32 cellular contexts compared by ENCODE assay signal in genomic region chr2:192082121-192082520, GRCh38.
"Had no signal": no experiment of that assay in that cellular context is flagged by ENCODE, and none has a peak within 500 bp of the region (broad histone marks: within the 10 kb centered on the region; RNA-seq: fewer than 3 reads in every experiment).

No MANE protein-coding gene starts in this region.

- H3K36me3 ChIP-seq: adrenal gland, colonic mucosa had no signal

- H3K9me3 ChIP-seq: adrenal gland, body of pancreas, colonic mucosa had no signal

- ATAC-seq: activated CD4-positive, alpha-beta T cell treated with anti-CD3 and anti-CD28 coated beads for 36 hours; activated CD8-positive, alpha-beta memory T cell treated with anti-CD3 and anti-CD28 coated beads, Interleukin-2, amount 10 ng/mL, durations not matched to agents 7 days and 5 days; activated CD8-positive, alpha-beta T cell treated with anti-CD3 and anti-CD28 coated beads, Interleukin-2, amount 10 ng/mL, durations not matched to agents 7 days and 5 days; activated naive CD8-positive, alpha-beta T cell treated with anti-CD3 and anti-CD28 coated beads, Interleukin-2, amount 50 U/mL, for 24 hours; body of pancreas; esophagus mucosa; T-helper 17 cell had no signal

- FAIRE-seq: endometrium, frontal cortex had no signal

- H3K4me3 ChIP-seq: adrenal gland, body of pancreas, colonic mucosa had no signal

- H3K4me3 Mint-ChIP-seq: activated CD4-positive, alpha-beta memory T cell treated with anti-CD3 and anti-CD28 coated beads for 36 hours; activated CD4-positive, alpha-beta T cell treated with anti-CD3 and anti-CD28 coated beads for 36 hours; activated CD4-positive, alpha-beta T cell treated with anti-CD3 and anti-CD28 coated beads, Interleukin-2, amount 10 ng/mL, durations not matched to agents 24 days and 14 days; activated CD8-positive, alpha-beta memory T cell treated with anti-CD3 and anti-CD28 coated beads, Interleukin-2, amount 10 ng/mL, durations not matched to agents 7 days and 5 days; activated CD8-positive, alpha-beta T cell treated with anti-CD3 and anti-CD28 coated beads, Interleukin-2, amount 10 ng/mL, durations not matched to agents 7 days and 5 days; activated naive CD4-positive, alpha-beta T cell treated with anti-CD3 and anti-CD28 coated beads for 36 hours; activated naive CD4-positive, alpha-beta T cell treated with anti-CD3 and anti-CD28 coated beads, Interleukin-2, amount 50 U/mL, for 24 hours; activated naive CD8-positive, alpha-beta T cell treated with anti-CD3 and anti-CD28 coated beads for 36 hours; activated naive CD8-positive, alpha-beta T cell treated with anti-CD3 and anti-CD28 coated beads, Interleukin-2, amount 50 U/mL, for 24 hours; activated T-helper 1 cell treated with anti-CD3 and anti-CD28 coated beads, Interleukin-12 subunit alpha, Interleukin-12 subunit beta, Interleukin-2, Interleukin-4 antibody, amounts not matched to agents 30 ng/mL and 10 ng/mL and 1 ng/mL, durations not matched to agents 14 hours and 24 hours and 36 hours; T-helper 17 cell; T-helper 2 cell treated with Interferon-gamma antibody and Interleukin-4, amounts not matched to agents 5 μg/mL and 100 μg/mL, for 36 hours had no signal

- H3K4me1 Mint-ChIP-seq: activated CD4-positive, alpha-beta T cell treated with anti-CD3 and anti-CD28 coated beads for 36 hours; activated CD4-positive, alpha-beta T cell treated with anti-CD3 and anti-CD28 coated beads, Interleukin-2, amount 10 ng/mL, durations not matched to agents 24 days and 14 days; activated CD8-positive, alpha-beta memory T cell treated with anti-CD3 and anti-CD28 coated beads, Interleukin-2, amount 10 ng/mL, durations not matched to agents 7 days and 5 days; activated naive CD4-positive, alpha-beta T cell treated with anti-CD3 and anti-CD28 coated beads, Interleukin-2, amount 50 U/mL, for 24 hours; activated naive CD8-positive, alpha-beta T cell treated with anti-CD3 and anti-CD28 coated beads for 36 hours; T-helper 17 cell had no signal

- DNase-seq: activated CD4-positive, alpha-beta memory T cell treated with anti-CD3 and anti-CD28 coated beads for 36 hours; activated CD4-positive, alpha-beta T cell treated with anti-CD3 and anti-CD28 coated beads for 36 hours; activated CD4-positive, alpha-beta T cell treated with anti-CD3 and anti-CD28 coated beads, Interleukin-2, amount 10 ng/mL, durations not matched to agents 24 days and 14 days; activated CD4-positive, CD25-positive, alpha-beta regulatory T cell; activated CD4-positive, CD25-positive, alpha-beta regulatory T cell treated with anti-CD3 and anti-CD28 coated beads, Interleukin-2, amount 50 U/mL, for 72 hours; activated CD8-positive, alpha-beta memory T cell treated with anti-CD3 and anti-CD28 coated beads, Interleukin-2, amount 10 ng/mL, durations not matched to agents 7 days and 5 days; activated CD8-positive, alpha-beta memory T cell treated with anti-CD3 and anti-CD28 coated beads, Interleukin-2, amount 50 U/mL, for 4 hours; activated CD8-positive, alpha-beta T cell treated with anti-CD3 and anti-CD28 coated beads, Interleukin-2, amount 10 ng/mL, durations not matched to agents 7 days and 5 days; activated effector memory CD4-positive, alpha-beta T cell treated with anti-CD3 and anti-CD28 coated beads, Interleukin-2, amount 50 U/mL, for 16 hours; activated naive CD4-positive, alpha-beta T cell treated with anti-CD3 and anti-CD28 coated beads for 36 hours; activated naive CD8-positive, alpha-beta T cell treated with anti-CD3 and anti-CD28 coated beads for 36 hours; activated naive CD8-positive, alpha-beta T cell treated with anti-CD3 and anti-CD28 coated beads, Interleukin-2, amount 50 U/mL, for 24 hours; activated T-cell treated with anti-CD3 and anti-CD28 coated beads, Interleukin-2, amount 50 U/mL, for 1 hour; activated T-cell treated with anti-CD3 and anti-CD28 coated beads, Interleukin-2, amount 50 U/mL, for 48 hours; adrenal gland; amygdala; aorta; body of pancreas; caudate nucleus; colonic mucosa; effector CD8-positive, alpha-beta T cell; foreskin fibroblast; T-helper 1 cell; T-helper 17 cell; T1000 had no signal

- H3K4me1 ChIP-seq: adrenal gland, body of pancreas, colonic mucosa had no signal

- H3K27ac ChIP-seq: adrenal gland, body of pancreas, colonic mucosa had no signal

- H3K27ac Mint-ChIP-seq: activated CD4-positive, alpha-beta memory T cell treated with anti-CD3 and anti-CD28 coated beads for 36 hours; activated CD4-positive, alpha-beta T cell treated with anti-CD3 and anti-CD28 coated beads for 36 hours; activated CD4-positive, alpha-beta T cell treated with anti-CD3 and anti-CD28 coated beads, Interleukin-2, amount 10 ng/mL, durations not matched to agents 24 days and 14 days; activated CD8-positive, alpha-beta memory T cell treated with anti-CD3 and anti-CD28 coated beads, Interleukin-2, amount 10 ng/mL, durations not matched to agents 7 days and 5 days; activated CD8-positive, alpha-beta T cell treated with anti-CD3 and anti-CD28 coated beads, Interleukin-2, amount 10 ng/mL, durations not matched to agents 7 days and 5 days; activated naive CD4-positive, alpha-beta T cell treated with anti-CD3 and anti-CD28 coated beads for 36 hours; activated naive CD4-positive, alpha-beta T cell treated with anti-CD3 and anti-CD28 coated beads, Interleukin-2, amount 50 U/mL, for 24 hours; activated naive CD8-positive, alpha-beta T cell treated with anti-CD3 and anti-CD28 coated beads for 36 hours; activated naive CD8-positive, alpha-beta T cell treated with anti-CD3 and anti-CD28 coated beads, Interleukin-2, amount 50 U/mL, for 24 hours; activated T-helper 1 cell treated with anti-CD3 and anti-CD28 coated beads, Interleukin-12 subunit alpha, Interleukin-12 subunit beta, Interleukin-2, Interleukin-4 antibody, amounts not matched to agents 30 ng/mL and 10 ng/mL and 1 ng/mL, durations not matched to agents 14 hours and 24 hours and 36 hours; activated T-helper 2 cell treated with anti-CD3 and anti-CD28 coated beads, Interferon-gamma antibody, Interleukin-2, Interleukin-4, amounts not matched to agents 10 μg/mL and 5 μg/mL and 100 μg/mL, durations not matched to agents 14 hours and 24 hours and 36 hours; T-helper 17 cell; T-helper 2 cell treated with Interferon-gamma antibody and Interleukin-4, amounts not matched to agents 5 μg/mL and 100 μg/mL, for 36 hours had no signal

- H3K27me3 Mint-ChIP-seq: activated CD4-positive, alpha-beta memory T cell treated with anti-CD3 and anti-CD28 coated beads for 36 hours; activated CD4-positive, alpha-beta T cell treated with anti-CD3 and anti-CD28 coated beads for 36 hours; activated CD8-positive, alpha-beta memory T cell treated with anti-CD3 and anti-CD28 coated beads, Interleukin-2, amount 10 ng/mL, durations not matched to agents 7 days and 5 days; activated naive CD8-positive, alpha-beta T cell treated with anti-CD3 and anti-CD28 coated beads for 36 hours had no signal

- H3K27me3 ChIP-seq: adrenal gland, body of pancreas, colonic mucosa had no signal

- H3K36me3 Mint-ChIP-seq: activated CD4-positive, alpha-beta memory T cell treated with anti-CD3 and anti-CD28 coated beads for 36 hours; activated CD8-positive, alpha-beta memory T cell treated with anti-CD3 and anti-CD28 coated beads, Interleukin-2, amount 10 ng/mL, durations not matched to agents 7 days and 5 days; activated naive CD4-positive, alpha-beta T cell treated with anti-CD3 and anti-CD28 coated beads, Interleukin-2, amount 50 U/mL, for 24 hours; activated naive CD8-positive, alpha-beta T cell treated with anti-CD3 and anti-CD28 coated beads for 36 hours had no signal

- H3K9me3 Mint-ChIP-seq: activated CD4-positive, alpha-beta memory T cell treated with anti-CD3 and anti-CD28 coated beads for 36 hours; activated CD4-positive, alpha-beta T cell treated with anti-CD3 and anti-CD28 coated beads, Interleukin-2, amount 10 ng/mL, durations not matched to agents 24 days and 14 days; activated naive CD4-positive, alpha-beta T cell treated with anti-CD3 and anti-CD28 coated beads for 36 hours; activated naive CD4-positive, alpha-beta T cell treated with anti-CD3 and anti-CD28 coated beads, Interleukin-2, amount 50 U/mL, for 24 hours; activated naive CD8-positive, alpha-beta T cell treated with anti-CD3 and anti-CD28 coated beads for 36 hours; activated naive CD8-positive, alpha-beta T cell treated with anti-CD3 and anti-CD28 coated beads, Interleukin-2, amount 50 U/mL, for 24 hours; activated T-helper 1 cell treated with anti-CD3 and anti-CD28 coated beads, Interleukin-12 subunit alpha, Interleukin-12 subunit beta, Interleukin-2, Interleukin-4 antibody, amounts not matched to agents 30 ng/mL and 10 ng/mL and 1 ng/mL, durations not matched to agents 14 hours and 24 hours and 36 hours; activated T-helper 2 cell treated with anti-CD3 and anti-CD28 coated beads, Interferon-gamma antibody, Interleukin-2, Interleukin-4, amounts not matched to agents 10 μg/mL and 5 μg/mL and 100 μg/mL, durations not matched to agents 14 hours and 24 hours and 36 hours; T-helper 2 cell treated with Interferon-gamma antibody and Interleukin-4, amounts not matched to agents 5 μg/mL and 100 μg/mL, for 36 hours had no signal
